25 cellular contexts compared by ENCODE assay signal in the genomic region with DNA sequence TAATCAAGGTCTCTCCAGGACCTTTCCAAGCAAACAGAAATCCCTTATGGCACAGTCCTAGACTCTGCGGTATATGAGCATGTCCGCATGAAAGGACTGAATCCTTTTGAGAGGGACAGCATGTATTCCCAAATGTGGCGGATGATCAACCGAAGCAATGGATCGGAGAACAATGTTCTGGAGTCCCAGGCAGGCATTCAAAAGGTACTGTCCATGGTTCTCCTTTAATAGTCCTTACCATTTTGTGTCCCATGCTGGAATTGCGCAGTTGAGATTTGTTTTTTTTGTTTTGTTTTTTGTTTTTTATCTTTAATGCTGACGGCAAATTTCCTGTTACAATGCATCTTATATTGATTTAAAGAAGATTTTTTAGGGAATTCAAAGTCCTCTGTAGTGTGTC.
"Had no signal": no experiment of that assay in that cellular context is flagged by ENCODE, and none has a peak within 500 bp of the region (broad histone marks: within the 10 kb centered on the region; RNA-seq: fewer than 3 reads in every experiment).

No MANE protein-coding gene starts in this region.

- H3K4me3 ChIP-seq: colonic mucosa, esophagus squamous epithelium, gastroesophageal sphincter, heart left ventricle, hepatocyte, left lung, lower lobe of right lung, mucosa of descending colon had no signal

- H3K79me2 ChIP-seq: hepatocyte had no signal

- H2AFZ ChIP-seq: hepatocyte had no signal

- DNase-seq: colonic mucosa; cortex of kidney; effector CD4-positive, alpha-beta T cell; effector memory CD4-positive, alpha-beta T cell; endodermal cell; erythroblast; esophagus squamous epithelium; foreskin fibroblast; foreskin melanocyte; heart left ventricle; hypothalamus; left cardiac atrium; left lung; left ventricle myocardium superior; lower lobe of right lung; mesenchymal stem cell; mucosa of descending colon; naive B cell; naive thymus-derived CD8-positive, alpha-beta T cell had no signal

- H3K27ac ChIP-seq: colonic mucosa, epithelial cell of prostate, esophagus squamous epithelium, gastroesophageal sphincter, heart left ventricle, hepatocyte, left lung, lower lobe of right lung had no signal

- H3K9me3 Mint-ChIP-seq: dendritic cell treated with granulocyte-macrophage colony-stimulating factor and Interleukin-4, amounts not matched to agents 40 ng/mL and 50 ng/mL, for 4 days; endodermal cell; mesothelial cell of epicardium had no signal

- H3K9me3 ChIP-seq: colonic mucosa, esophagus squamous epithelium, gastroesophageal sphincter, heart left ventricle, left lung, lower lobe of right lung, mucosa of descending colon had no signal

- H3K36me3 ChIP-seq: colonic mucosa, esophagus squamous epithelium, gastroesophageal sphincter, heart left ventricle, left lung, lower lobe of right lung had no signal

- H3K27me3 ChIP-seq: colonic mucosa, esophagus squamous epithelium, gastroesophageal sphincter, heart left ventricle, hepatocyte, left lung had no signal

- H3K4me1 Mint-ChIP-seq: endodermal cell; mesothelial cell of epicardium; naive B cell; naive thymus-derived CD8-positive, alpha-beta T cell had no signal

- H3K4me1 ChIP-seq: colonic mucosa, esophagus squamous epithelium, gastroesophageal sphincter, heart left ventricle, left lung, lower lobe of right lung had no signal

- H3K27ac Mint-ChIP-seq: dendritic cell treated with granulocyte-macrophage colony-stimulating factor and Interleukin-4, amounts not matched to agents 40 ng/mL and 50 ng/mL, for 4 days; endodermal cell; mesothelial cell of epicardium; naive B cell; naive thymus-derived CD8-positive, alpha-beta T cell had no signal

- H3K27me3 Mint-ChIP-seq: dendritic cell treated with granulocyte-macrophage colony-stimulating factor and Interleukin-4, amounts not matched to agents 40 ng/mL and 50 ng/mL, for 4 days; naive B cell; naive thymus-derived CD8-positive, alpha-beta T cell had no signal

- H3K36me3 Mint-ChIP-seq: mesothelial cell of epicardium; naive B cell; naive thymus-derived CD8-positive, alpha-beta T cell had no signal

- ATAC-seq: esophagus mucosa; gastroesophageal sphincter; heart left ventricle; left cardiac atrium; left lung; left ventricle myocardium superior; lower lobe of right lung; mucosa of descending colon; naive thymus-derived CD8-positive, alpha-beta T cell had no signal

- H3K4me3 Mint-ChIP-seq: dendritic cell treated with granulocyte-macrophage colony-stimulating factor and Interleukin-4, amounts not matched to agents 40 ng/mL and 50 ng/mL, for 4 days; endodermal cell; mesothelial cell of epicardium; naive B cell; naive thymus-derived CD8-positive, alpha-beta T cell had no signal

- H3K4me2 ChIP-seq: hepatocyte had no signal
